In the genomic region with DNA sequence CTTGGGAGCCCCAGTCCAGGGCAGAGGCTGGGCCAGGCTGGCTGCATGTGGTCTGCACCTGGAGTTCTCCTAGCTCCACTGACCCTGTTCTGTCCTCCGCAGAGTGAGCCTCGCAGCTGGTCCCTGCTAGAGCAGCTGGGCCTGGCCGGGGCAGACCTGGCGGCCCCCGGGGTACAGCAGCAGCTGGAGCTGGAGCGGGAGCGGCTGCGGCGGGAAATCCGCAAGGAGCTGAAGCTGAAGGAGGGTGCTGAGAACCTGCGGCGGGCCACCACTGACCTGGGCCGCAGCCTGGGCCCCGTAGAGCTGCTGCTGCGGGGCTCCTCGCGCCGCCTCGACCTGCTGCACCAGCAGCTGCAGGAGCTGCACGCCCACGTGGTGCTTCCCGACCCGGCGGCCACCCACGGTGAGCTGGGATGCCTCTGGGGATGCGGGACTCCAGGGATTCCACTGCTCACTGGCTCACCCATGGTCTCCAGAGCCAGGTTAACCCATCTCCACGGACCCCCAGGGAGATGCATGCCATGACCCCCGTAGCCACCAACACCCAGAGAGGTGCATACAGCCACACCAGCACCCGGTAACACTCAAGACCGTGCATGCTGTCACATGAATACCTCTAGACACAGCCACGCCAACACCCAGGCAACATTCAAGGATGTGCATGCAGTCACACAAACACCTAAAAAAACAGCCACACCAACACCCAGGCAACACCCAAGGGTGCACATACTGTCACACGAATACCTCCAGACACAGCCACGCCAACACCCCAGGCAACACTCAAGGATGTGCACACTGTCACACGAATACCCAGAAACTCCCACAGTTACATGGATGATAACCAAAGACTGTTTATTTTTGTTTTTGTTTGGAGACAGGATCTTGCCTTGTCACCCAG, we compare ENCODE assay signal across 13 cellular contexts. TPM values are rescaled to one million over a fixed set of nuclear protein-coding genes. Genes with fewer than 3 reads are reported as not detected.
DNase-seq lines count a peak whose midpoint lies in the region; ATAC-seq and TF ChIP-seq lines count a peak whose summit lies in the region.
"Had no signal": no experiment of that assay in that cellular context is flagged by ENCODE, and none has a peak within 500 bp of the region (broad histone marks: within the 10 kb centered on the region; RNA-seq: fewer than 3 reads in every experiment).

No MANE protein-coding gene starts in this region.

- peak overlapping the region; percentile 89 to 98 (median 93) for H3K4me3 Mint-ChIP-seq in T-cell

- H3K4me1 Mint-ChIP-seq in T-cell, result peaks cover 49 to 59% (median 51%) of the 10 kb centered on the region in 3 donors

- no peak for TF ChIP-seq POLR2A in heart left ventricle (IDR thresholded peaks at IDR 0.05)

- H3K36me3 Mint-ChIP-seq in T-cell, result peaks cover 31% of the 10 kb centered on the region

- peak overlapping the region in 1 of 12 donors; percentile 62 for H3K4me3 ChIP-seq in heart left ventricle
- H3K4me3 ChIP-seq in upper lobe of right lung, result peak overlapping the region; percentile 47
- no peak overlapping the region for H3K4me3 ChIP-seq in aorta (ENCODE audit: low read length in 2 of 2)

- TF ChIP-seq CTCF in heart left ventricle (IDR thresholded peaks at IDR 0.05) (no peak), upper lobe of right lung (IDR thresholded peaks at IDR 0.05) (no peak)

- no peaks in the 10 kb centered on the region for H3K27me3 Mint-ChIP-seq in T-cell

- intact Hi-C loops in heart left ventricle (cut with DNase I) (loop anchor here in 1 of 10 donors (5.0 kb wide), 1 partner anchor 36 kb away; a partner anchor contains a TSS), cardiac septum (cut with DNase I) (no loop called here), head of caudate nucleus (cut with DNase I) (no loop called here), upper lobe of right lung (cut with DNase I) (no loop called here), aorta (cut with DNase I) (no loop called here)

- 79 to 88% (median 87%) methylated on average over 7 to 34 of the region's 34 CpGs for WGBS in heart left ventricle, 4 donors
- WGBS in aorta, 2 donors, result 86 to 89% methylated on average over 34 of the region's 34 CpGs

- H3K36me3 ChIP-seq in heart left ventricle, result peaks cover 13 to 68% (median 52%) of the 10 kb centered on the region in 9 donors
- peaks cover 54% of the 10 kb centered on the region for H3K36me3 ChIP-seq in upper lobe of right lung
- H3K36me3 ChIP-seq in aorta (ENCODE audit: control insufficient read depth in 1 of 2, insufficient read depth in 2 of 2, low read length in 1 of 2), result peaks cover 6 to 16% of the 10 kb centered on the region in 2 donors

- CTCF ChIA-PET in T-cell (lab: Charles Lee), result interaction anchor here in 1 of 2 donors (0.7 kb wide), 1 partner anchor 605 kb away, joined by 5 read pairs; no protein-coding TSS in a partner anchor

- H3K4me1 ChIP-seq in heart left ventricle, result peaks cover 2 to 51% (median 37%) of the 10 kb centered on the region in 12 donors
- peaks cover 32% of the 10 kb centered on the region for H3K4me1 ChIP-seq in upper lobe of right lung
- H3K4me1 ChIP-seq in aorta (ENCODE audit: control insufficient read depth in 1 of 2, insufficient read depth in 2 of 2, low read length in 2 of 2), result no peaks in the 10 kb centered on the region

- ATAC-seq in heart left ventricle, result peak in 3 of 4 donors; percentile 3 to 41 (median 23)
- no peak for ATAC-seq in T-cell (replicated peaks in 1 of 4)
- ATAC-seq in upper lobe of right lung, result no peak
- no peak for ATAC-seq in aorta (ENCODE audit: low FRiP score)

- H3K27ac ChIP-seq in heart left ventricle (peak overlapping the region in 2 of 12 donors; percentile 62 to 82), upper lobe of right lung (no peak overlapping the region), aorta (ENCODE audit: low read depth in 1 of 2, low read length in 2 of 2) (no peak overlapping the region)

- H3K27me3 ChIP-seq in heart left ventricle, result no peaks in the 10 kb centered on the region
- no peaks in the 10 kb centered on the region for H3K27me3 ChIP-seq in upper lobe of right lung
- no peaks in the 10 kb centered on the region for H3K27me3 ChIP-seq in aorta (ENCODE audit: control insufficient read depth in 1 of 2, insufficient read depth in 2 of 2, low read length in 1 of 2)

- peak overlapping the region; percentile 96 to 97 for H3K27ac Mint-ChIP-seq in T-cell

- DNase-seq in heart left ventricle (peak in 2 of 5 donors; percentile 41 to 44), cardiac septum (ENCODE audit: low spot score) (no peak), T-cell (no peak), head of caudate nucleus (peak in 40 of 42 donors; percentile 37 to 86 (median 70)), upper lobe of right lung (no peak), NCI-H2171 treated with DMSO at 0.1 percent for 48 hours (lab: John Stamatoyannopoulos, UW) (no peak), NAMALWA (ENCODE audit: low spot score) (no peak), aorta (no peak)
- DNase-seq: activated CD4-positive, alpha-beta T cell treated with anti-CD3 and anti-CD28 coated beads, Interleukin-2, amount 50 U/mL, for 4 hours; left cardiac atrium; NCI-H146; occipital lobe; stimulated activated CD4-positive, alpha-beta T cell treated with anti-CD3 and anti-CD28 coated beads, Interleukin-12 subunit alpha, Interleukin-12 subunit beta, amount 100 ng/mL, for 4 hours had no signal

- H3K9me3 ChIP-seq in heart left ventricle (no peaks in the 10 kb centered on the region), upper lobe of right lung (no peaks in the 10 kb centered on the region), aorta (ENCODE audit: control insufficient read depth, low read length) (no peaks in the 10 kb centered on the region)

- no peaks in the 10 kb centered on the region for H3K9me3 Mint-ChIP-seq in T-cell

- POLR2A ChIA-PET in T-cell (lab: Charles Lee), result no interaction called here

RNA-seq across cellular contexts. Expression of a gene that starts 8.2 kb away (rescaled TPM):
- total RNA-seq in heart left ventricle (100 to 1,000 TPM; 119 to 206 (median 136) TPM), cardiac septum (136 TPM), T-cell (100 to 1,000 TPM; 170 to 272 (median 224) TPM), upper lobe of right lung (159 TPM), aorta (100 to 1,000 TPM; 106 to 112 TPM)
- polyA plus RNA-seq in heart left ventricle (100 to 1,000 TPM; 109 to 126 TPM), aorta (10 to 100 TPM; 38.7 to 68.1 TPM)

RNA-seq across cellular contexts. Expression of a gene that starts 22.1 kb away (rescaled TPM):
- total RNA-seq in heart left ventricle (10 to 100 TPM; 18.0 to 44.4 (median 30.2) TPM), cardiac septum (26.7 TPM), T-cell (100 to 1,000 TPM; 159 to 280 (median 179) TPM), upper lobe of right lung (63.0 TPM), aorta (10 to 100 TPM; 45.0 to 49.5 TPM)
- polyA plus RNA-seq in heart left ventricle (100 to 1,000 TPM in 1 of 2 donors, 10 to 100 TPM in 1; 42.4 to 109 TPM), aorta (10 to 100 TPM; 28.5 to 98.7 TPM)

RNA-seq across cellular contexts. Expression of a gene that starts 33.9 kb away (rescaled TPM):
- total RNA-seq in heart left ventricle, result under 1 TPM in 1 of 9 donors, not detected in 8; 0.35 TPM
- under 1 TPM in 1 of 2 donors, not detected in 1; 0.15 TPM for polyA plus RNA-seq in heart left ventricle
- not detected for total RNA-seq in cardiac septum
- total RNA-seq in T-cell, result under 1 TPM in 2 of 5 donors, not detected in 3; 0.23 to 0.25 TPM
- total RNA-seq in upper lobe of right lung, result 2.5 TPM
- total RNA-seq in aorta, result 1 to 10 TPM; 2.3 to 4.4 TPM
- polyA plus RNA-seq in aorta, result not detected
- total RNA-seq: occipital lobe had no signal

RNA-seq across cellular contexts. Expression of a gene that starts 54.6 kb away (rescaled TPM):
- 10 to 100 TPM; 44.9 to 82.7 (median 49.3) TPM for total RNA-seq in heart left ventricle
- 10 to 100 TPM; 54.9 to 87.4 TPM for polyA plus RNA-seq in heart left ventricle
- total RNA-seq in cardiac septum, result 49.5 TPM
- 10 to 100 TPM; 27.5 to 44.4 (median 35.4) TPM for total RNA-seq in T-cell
- 97.7 TPM for total RNA-seq in upper lobe of right lung
- total RNA-seq in aorta, result 10 to 100 TPM; 42.3 to 53.0 TPM
- 100 to 1,000 TPM in 1 of 2 donors, 10 to 100 TPM in 1; 55.8 to 117 TPM for polyA plus RNA-seq in aorta

Comparison
In these comparisons a context has a peak if more than half of its experiments do, and no peak if none do; other contexts are left out.
1. ATAC-seq: peak in heart left ventricle (3 of 4); none in T-cell (0 of 4), upper lobe of right lung (single experiment) and aorta (single experiment).
2. DNase-seq: peak in head of caudate nucleus (40 of 42); none in cardiac septum (single experiment), T-cell (0 of 34), upper lobe of right lung (single experiment), NCI-H2171 treated with DMSO at 0.1 percent for 48 hours (single experiment), NAMALWA (single experiment) and aorta (0 of 2).